Comparison of ENCODE assay signal across 12 cellular contexts in genomic region chr10:17059197-17059688, GRCh38.
DNase-seq lines count a peak whose midpoint lies in the region; ATAC-seq, FAIRE-seq and TF ChIP-seq lines count a peak whose summit lies in the region.
"Had no signal": no experiment of that assay in that cellular context is flagged by ENCODE, and none has a peak within 500 bp of the region (broad histone marks: within the 10 kb centered on the region; RNA-seq: fewer than 3 reads in every experiment).

No MANE protein-coding gene starts in this region.

- intact Hi-C loops in K562 (cut with micrococcal nuclease) (no loop called here), left lung (cut with DNase I) (no loop called here), heart right ventricle (cut with DNase I) (no loop called here)

- no peak overlapping the region for H3K9ac ChIP-seq in K562 (ENCODE audit: insufficient read depth in 1 of 2, low read depth in 2 of 2, low read length in 2 of 2)

- H2AFZ ChIP-seq in K562 (ENCODE audit: low read depth, low read length): no peak overlapping the region

- no peaks in the 10 kb centered on the region for H4K20me1 ChIP-seq in K562 (replicated peaks; ENCODE audit: control insufficient read depth, insufficient read depth, low read length)

- H3K4me1 ChIP-seq in K562 (replicated peaks in 1 of 2; ENCODE audit: control insufficient read depth in 2 of 2, insufficient read depth in 2 of 2, low read length in 2 of 2) (no peaks in the 10 kb centered on the region; a peak in 2 of 5 replicates), left lung (peaks cover 5 to 8% of the 10 kb centered on the region in 2 donors), heart right ventricle (peaks cover 0 to 28% (median 15%) of the 10 kb centered on the region in 9 donors)

- H3K27me3 ChIP-seq in K562 (ENCODE audit: control insufficient read depth in 2 of 2, insufficient read depth in 2 of 2, low read length in 2 of 2): no peaks in the 10 kb centered on the region
- no peaks in the 10 kb centered on the region for H3K27me3 ChIP-seq in left lung
- no peaks in the 10 kb centered on the region for H3K27me3 ChIP-seq in heart right ventricle

- H3K9me1 ChIP-seq in K562 (ENCODE audit: control insufficient read depth, insufficient read depth, low read length): no peaks in the 10 kb centered on the region

- no peak for TF ChIP-seq POLR2A in K562 (conservative IDR thresholded peaks at IDR 0.05)

- POLR2A ChIA-PET in K562 (lab: Yijun Ruan, JAX): no interaction called here

- no peak for TF ChIP-seq EP300 in K562 (IDR thresholded peaks at IDR 0.05; ENCODE audit: low read length)

- no peaks in the 10 kb centered on the region for H3K36me3 ChIP-seq in K562 (ENCODE audit: control insufficient read depth, insufficient read depth, low read length)
- H3K36me3 ChIP-seq in left lung: no peaks in the 10 kb centered on the region
- H3K36me3 ChIP-seq in heart right ventricle: no peaks in the 10 kb centered on the region

- H3K79me2 ChIP-seq in K562 (ENCODE audit: control insufficient read depth, insufficient read depth, low read length): no peaks in the 10 kb centered on the region

- in situ Hi-C loops in K562 (cut with MboI): no loop called here

- H3K4me2 ChIP-seq in K562 (ENCODE audit: insufficient read depth, low read length): no peak overlapping the region

- no peak for TF ChIP-seq CTCF in AG09309 (IDR thresholded peaks at IDR 0.05; ENCODE audit: control insufficient read depth, insufficient read depth, low read depth, low read length, missing control alignments)
- no peak for TF ChIP-seq CTCF in K562 (IDR thresholded peaks at IDR 0.05 in 2 of 3, conservative IDR thresholded peaks at IDR 0.05 in 1 of 3; ENCODE audit: insufficient read depth in 2 of 3, low read depth in 1 of 3, low read length in 3 of 3)
- no peak for TF ChIP-seq CTCF in left lung (IDR thresholded peaks at IDR 0.05)
- no peak for TF ChIP-seq CTCF in heart right ventricle (IDR thresholded peaks at IDR 0.05)

- no peak for TF ChIP-seq RAD21 in K562 (CRISPR knock-in tag; conservative IDR thresholded peaks at IDR 0.05 in 1 of 2, IDR thresholded peaks at IDR 0.05 in 1 of 2)

- CTCF ChIA-PET in K562 (lab: Yijun Ruan, JAX; ENCODE audit: low intra/inter-chr PET ratio): no interaction called here

- H3K27ac ChIP-seq in K562 (ENCODE audit: extremely low read depth, low read depth, low read length) (no peak overlapping the region), left lung (peak overlapping the region in 1 of 2 donors; percentile 5), heart right ventricle (peak overlapping the region in 1 of 10 donors; percentile 16)

- no TSS peak for BruUV-seq in K562 (replicated peaks; lab: Mats Ljungman, UMichigan)

- H3K9me3 ChIP-seq in K562 (replicated peaks; ENCODE audit: control insufficient read depth, insufficient read depth, low read depth, low read length) (no peaks in the 10 kb centered on the region), left lung (no peaks in the 10 kb centered on the region), heart right ventricle (no peaks in the 10 kb centered on the region)

- H3K4me3 ChIP-seq in AG09309 (ENCODE audit: control insufficient read depth, low read depth, low read length): no peak overlapping the region
- no peak overlapping the region for H3K4me3 ChIP-seq in K562
- H3K4me3 ChIP-seq in left lung: no peak overlapping the region
- no peak overlapping the region for H3K4me3 ChIP-seq in heart right ventricle

- ATAC-seq in K562 (no peak), left lung (peak; percentile 21), heart right ventricle (no peak)
- ATAC-seq: natural killer cell treated with Interleukin-12 subunit alpha and Interleukin-12 subunit beta and Interleukin-15 and Interleukin-18, amount 100 ng/mL, for 72 hours had no signal

- FAIRE-seq in HTR-8/SVneo (lab: Jason Lieb, UNC): no peak
- no peak for FAIRE-seq in K562 (lab: Jason Lieb, UNC)
- FAIRE-seq: islet of Langerhans had no signal

- peak; percentile 86 for DNase-seq in AG09309 (ENCODE audit: low read depth)
- DNase-seq in HTR-8/SVneo (ENCODE audit: insufficient read length, low spot score): peak; percentile 58
- DNase-seq in K562 (ENCODE audit: extremely low read depth in 1 of 4, low spot score in 3 of 4): no peak
- DNase-seq in left lung: no peak
- DNase-seq in NCI-H2171 treated with DMSO at 0.1 percent for 48 hours (lab: John Stamatoyannopoulos, UW): no peak
- DNase-seq in cerebellar cortex (ENCODE audit: low spot score): no peak
- no peak for DNase-seq in heart right ventricle
- DNase-seq in activated naive CD4-positive, alpha-beta T cell (lab: John Stamatoyannopoulos, UW): no peak
- DNase-seq: CD4-positive, CD25-positive, alpha-beta regulatory T cell; NCI-H2081 treated with DMSO at 0.1 percent for 48 hours had no signal

TF ChIP-seq in K562, 482 proteins besides CTCF, POLR2A, EP300 and RAD21:
- TF ChIP-seq RCOR1 (IDR thresholded peaks at IDR 0.05; ENCODE audit: borderline replicate concordance in 1 of 2, low read depth in 2 of 2, low read length in 2 of 2) (no peak), PBX2 (CRISPR knock-in tag; IDR thresholded peaks at IDR 0.05; ENCODE audit: low read depth) (no peak), PBX2 (tag; conservative IDR thresholded peaks at IDR 0.05; ENCODE audit: low read depth) (0 out of 2 replicates have a peak, but pooled peaks have one; percentile 22), MEIS2 (IDR thresholded peaks at IDR 0.05; ENCODE audit: partially characterized antibody) (peak; percentile 16)

Comparison
In these comparisons a context has a peak if more than half of its experiments do, and no peak if none do; other contexts are left out.
1. DNase-seq: peak in AG09309 (single experiment) and HTR-8/SVneo (single experiment); none in K562 (0 of 4), left lung (0 of 2), NCI-H2171 treated with DMSO at 0.1 percent for 48 hours (single experiment), cerebellar cortex (single experiment), heart right ventricle (0 of 2) and activated naive CD4-positive, alpha-beta T cell (0 of 4).